ENCODE assay signal across 7 cellular contexts in genomic region chr20:47319517-47320252, GRCh38. TPM values are rescaled to one million over a fixed set of nuclear protein-coding genes. Genes with fewer than 3 reads are reported as not detected.
DNase-seq lines count a peak whose midpoint lies in the region; ATAC-seq and TF ChIP-seq lines count a peak whose summit lies in the region.

No MANE protein-coding gene starts in this region.

- H3K36me3 ChIP-seq in GM23248 (ENCODE audit: low read depth) (no peaks in the 10 kb centered on the region), lung (ENCODE audit: control insufficient read depth in 2 of 2, insufficient read depth in 2 of 2, low read length in 2 of 2) (no peaks in the 10 kb centered on the region)

- WGBS in GM23248 (ENCODE audit: low coverage in 1 of 2, low lambda C conversion rate in 2 of 2, missing lambda C conversion rate in 2 of 2), 2 experiments: 11 to 13% methylated on average over 17 of the region's 17 CpGs
- WGBS in lung, 2 donors: 31 to 37% methylated on average over 17 of the region's 17 CpGs

- H3F3A ChIP-seq in GM23248 (ENCODE audit: insufficient read depth): peaks cover 53% of the 10 kb centered on the region

- H3K4me1 ChIP-seq in GM23248 (ENCODE audit: insufficient read depth) (peaks cover 61% of the 10 kb centered on the region), lung (ENCODE audit: control insufficient read depth in 2 of 2, insufficient read depth in 2 of 2, low read length in 2 of 2) (peaks cover 23 to 40% of the 10 kb centered on the region in 2 donors)

- in situ Hi-C loops in GM23248 (cut with MboI): no loop called here

- peak overlapping the region; percentile 58 for H3K4me3 ChIP-seq in GM23248
- no peak overlapping the region for H3K4me3 ChIP-seq in lung

- no peaks in the 10 kb centered on the region for H3K27me3 ChIP-seq in GM23248 (replicated peaks; ENCODE audit: insufficient read depth)
- no peaks in the 10 kb centered on the region for H3K27me3 ChIP-seq in lung (ENCODE audit: control insufficient read depth, insufficient read depth)

- H3K9me2 ChIP-seq in GM23248 (ENCODE audit: insufficient read depth): no peaks in the 10 kb centered on the region

- peaks cover 63% of the 10 kb centered on the region for H3K79me2 ChIP-seq in GM23248 (ENCODE audit: insufficient read depth)

- TF ChIP-seq CTCF in lung (IDR thresholded peaks at IDR 0.05; ENCODE audit: control extremely low read depth, extremely low read depth): no peak

- peak overlapping the region; percentile 90 for H3K9ac ChIP-seq in GM23248

- H3K9me3 ChIP-seq in GM23248 (ENCODE audit: low read depth): no peaks in the 10 kb centered on the region
- H3K9me3 ChIP-seq in lung (ENCODE audit: control insufficient read depth in 2 of 2, insufficient read depth in 1 of 2, low read length in 1 of 2): no peaks in the 10 kb centered on the region

- H3K4me2 ChIP-seq in GM23248 (ENCODE audit: unreplicated experiment): peak overlapping the region; percentile 80

- ATAC-seq in lung (ENCODE audit: insufficient read depth, low FRiP score): no peak
- no peak for ATAC-seq in GM19328 (IDR thresholded peaks at IDR 0.05; ENCODE audit: unreplicated experiment)

- DNase-seq in GM23248 (peak; percentile 73), NCI-H526 treated with DMSO at 0.1 percent for 48 hours (lab: John Stamatoyannopoulos, UW) (peak; percentile 89), dermis blood vessel endothelial cell (peak; percentile 94), lung (ENCODE audit: low spot score) (peak; percentile 88), T1000 (lab: John Stamatoyannopoulos, UW) (no peak)

- no peaks in the 10 kb centered on the region for H4K20me1 ChIP-seq in GM23248 (ENCODE audit: insufficient read depth)

- H3K27ac ChIP-seq in GM23248 (peak overlapping the region; percentile 98), lung (ENCODE audit: low read depth in 1 of 2, low read length in 1 of 2) (peak overlapping the region; percentile 99 to 100), temporal lobe (ENCODE audit: low read depth, low read length) (peak overlapping the region; percentile 99)

- H2AFZ ChIP-seq in GM23248: peak overlapping the region; percentile 66

RNA-seq across cellular contexts. Expression of gene ZMYND8, which starts 36.8 kb away (rescaled TPM):
- 10.2 and 14.3 TPM in 2 replicates for total RNA-seq in GM23248 (2014; rRNA removed; shearing (Covaris generic))
- polyA plus RNA-seq in GM23248 (2016; fragmentation: Nextera tagmentation; extraction: Ambion mirVana) (12.1 and 12.4 TPM in 2 replicates), lung (10 to 100 TPM; 14.2 to 15.1 TPM)
- total RNA-seq in dermis blood vessel endothelial cell (35.9 and 59.4 TPM in 2 replicates), lung (10 to 100 TPM; 45.2 to 46.4 TPM), temporal lobe (32.2 TPM)
